Comparison of ENCODE assay signal across 2 cellular contexts in the genomic region with DNA sequence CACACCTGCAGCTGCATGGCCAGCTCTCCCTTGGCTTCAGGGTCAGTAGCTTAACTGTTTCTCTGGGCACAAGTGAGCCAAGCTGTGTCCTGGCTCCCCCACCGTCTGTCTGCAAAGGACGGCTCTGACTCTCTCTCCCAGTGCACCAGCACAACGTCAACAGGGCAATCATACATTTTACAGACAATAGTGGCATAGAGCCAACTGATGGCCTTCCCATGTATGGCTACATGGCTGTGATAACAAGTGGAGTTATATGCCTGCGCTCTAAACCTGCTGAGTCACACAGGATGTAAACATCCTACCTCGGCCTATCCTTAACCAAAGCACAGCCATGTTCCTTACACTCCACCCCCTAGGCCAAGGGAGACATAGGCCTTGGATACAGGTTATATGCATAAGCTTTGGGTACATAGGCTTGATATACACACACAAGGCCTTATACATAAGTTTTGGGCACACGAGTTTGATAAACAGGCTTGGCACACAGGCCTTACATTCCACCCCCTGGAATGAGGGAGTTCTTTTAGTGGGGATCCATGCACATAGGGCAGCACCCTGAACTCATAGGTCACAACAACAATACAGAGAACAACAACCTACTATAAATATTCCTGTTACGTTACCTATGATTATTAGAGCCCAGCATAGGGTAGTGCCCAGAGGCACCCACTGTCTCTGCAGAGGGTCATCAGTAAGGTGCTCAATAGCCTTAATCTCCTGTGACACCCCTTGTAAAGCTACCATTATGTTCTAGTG.
TF ChIP-seq lines count a peak whose summit lies in the region.

No MANE protein-coding gene starts in this region.

TF ChIP-seq in K562, 482 proteins besides CTCF, POLR2A, EP300 and RAD21 (continued from another document and continues in another):
- TF ChIP-seq ZNF134 (CRISPR knock-in tag; conservative IDR thresholded peaks at IDR 0.05) (peak; percentile 90), MAFK (IDR thresholded peaks at IDR 0.05; ENCODE audit: low read length) (peak; percentile 77), ELK3 (CRISPR knock-in tag; IDR thresholded peaks at IDR 0.05) (peak; percentile 94), DIDO1 (tag; IDR thresholded peaks at IDR 0.05; ENCODE audit: low read depth) (peak; percentile 98), SP2 (IDR thresholded peaks at IDR 0.05; ENCODE audit: extremely low read depth, low read depth, low read length, poor library complexity, severe bottlenecking) (no peak), ZNF212 (CRISPR knock-in tag; IDR thresholded peaks at IDR 0.05) (peak; percentile 96), LARP7 (IDR thresholded peaks at IDR 0.05) (no peak), SAFB2 (IDR thresholded peaks at IDR 0.05; ENCODE audit: borderline replicate concordance, low read depth, low read length, severe bottlenecking) (no peak), SOX6 (IDR thresholded peaks at IDR 0.05) (peak; percentile 82), ZKSCAN1 (IDR thresholded peaks at IDR 0.05; ENCODE audit: low read depth, low read length) (no peak), PTRF (tag; IDR thresholded peaks at IDR 0.05) (peak; percentile 99), POLR2G (IDR thresholded peaks at IDR 0.05; ENCODE audit: low read depth, low read length) (no peak), MIER1 (IDR thresholded peaks at IDR 0.05; ENCODE audit: low read depth) (no peak), CREB1 (IDR thresholded peaks at IDR 0.05) (peak; percentile 4; the same call in 1 of the 2 replicates), CREB1 (CRISPR knock-in tag; IDR thresholded peaks at IDR 0.05) (no peak), STAT5B (CRISPR knock-in tag; IDR thresholded peaks at IDR 0.05) (peak; percentile 90), GMEB1 (CRISPR knock-in tag; IDR thresholded peaks at IDR 0.05) (peak; percentile 81), CREM (IDR thresholded peaks at IDR 0.05; ENCODE audit: low read depth) (peak; percentile 28; the same call in 1 of the 2 replicates), JUN (IDR thresholded peaks at IDR 0.05; ENCODE audit: borderline replicate concordance, low read depth, low read length) (no peak), JUN (CRISPR knock-in tag; IDR thresholded peaks at IDR 0.05; ENCODE audit: borderline replicate concordance) (no peak), ZNF165 (CRISPR knock-in tag; IDR thresholded peaks at IDR 0.05; ENCODE audit: borderline replicate concordance) (peak; percentile 98), ZFP36 (IDR thresholded peaks at IDR 0.05; ENCODE audit: low read depth, low read length, partially characterized antibody) (peak; percentile 10), ZNF586 (CRISPR knock-in tag; conservative IDR thresholded peaks at IDR 0.05) (peak; percentile 92)
- TF ChIP-seq, protein P1, sequence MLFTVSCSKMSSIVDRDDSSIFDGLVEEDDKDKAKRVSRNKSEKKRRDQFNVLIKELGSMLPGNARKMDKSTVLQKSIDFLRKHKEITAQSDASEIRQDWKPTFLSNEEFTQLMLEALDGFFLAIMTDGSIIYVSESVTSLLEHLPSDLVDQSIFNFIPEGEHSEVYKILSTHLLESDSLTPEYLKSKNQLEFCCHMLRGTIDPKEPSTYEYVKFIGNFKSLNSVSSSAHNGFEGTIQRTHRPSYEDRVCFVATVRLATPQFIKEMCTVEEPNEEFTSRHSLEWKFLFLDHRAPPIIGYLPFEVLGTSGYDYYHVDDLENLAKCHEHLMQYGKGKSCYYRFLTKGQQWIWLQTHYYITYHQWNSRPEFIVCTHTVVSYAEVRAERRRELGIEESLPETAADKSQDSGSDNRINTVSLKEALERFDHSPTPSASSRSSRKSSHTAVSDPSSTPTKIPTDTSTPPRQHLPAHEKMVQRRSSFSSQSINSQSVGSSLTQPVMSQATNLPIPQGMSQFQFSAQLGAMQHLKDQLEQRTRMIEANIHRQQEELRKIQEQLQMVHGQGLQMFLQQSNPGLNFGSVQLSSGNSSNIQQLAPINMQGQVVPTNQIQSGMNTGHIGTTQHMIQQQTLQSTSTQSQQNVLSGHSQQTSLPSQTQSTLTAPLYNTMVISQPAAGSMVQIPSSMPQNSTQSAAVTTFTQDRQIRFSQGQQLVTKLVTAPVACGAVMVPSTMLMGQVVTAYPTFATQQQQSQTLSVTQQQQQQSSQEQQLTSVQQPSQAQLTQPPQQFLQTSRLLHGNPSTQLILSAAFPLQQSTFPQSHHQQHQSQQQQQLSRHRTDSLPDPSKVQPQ (CRISPR knock-in tag; IDR thresholded peaks at IDR 0.05; ENCODE audit: borderline replicate concordance), result peak; percentile 84; the same call in 1 of the 2 replicates
- TF ChIP-seq, protein P2, sequence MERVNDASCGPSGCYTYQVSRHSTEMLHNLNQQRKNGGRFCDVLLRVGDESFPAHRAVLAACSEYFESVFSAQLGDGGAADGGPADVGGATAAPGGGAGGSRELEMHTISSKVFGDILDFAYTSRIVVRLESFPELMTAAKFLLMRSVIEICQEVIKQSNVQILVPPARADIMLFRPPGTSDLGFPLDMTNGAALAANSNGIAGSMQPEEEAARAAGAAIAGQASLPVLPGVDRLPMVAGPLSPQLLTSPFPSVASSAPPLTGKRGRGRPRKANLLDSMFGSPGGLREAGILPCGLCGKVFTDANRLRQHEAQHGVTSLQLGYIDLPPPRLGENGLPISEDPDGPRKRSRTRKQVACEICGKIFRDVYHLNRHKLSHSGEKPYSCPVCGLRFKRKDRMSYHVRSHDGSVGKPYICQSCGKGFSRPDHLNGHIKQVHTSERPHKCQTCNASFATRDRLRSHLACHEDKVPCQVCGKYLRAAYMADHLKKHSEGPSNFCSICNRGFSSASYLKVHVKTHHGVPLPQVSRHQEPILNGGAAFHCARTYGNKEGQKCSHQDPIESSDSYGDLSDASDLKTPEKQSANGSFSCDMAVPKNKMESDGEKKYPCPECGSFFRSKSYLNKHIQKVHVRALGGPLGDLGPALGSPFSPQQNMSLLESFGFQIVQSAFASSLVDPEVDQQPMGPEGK (CRISPR knock-in tag; IDR thresholded peaks at IDR 0.05; ENCODE audit: borderline replicate concordance), result peak; percentile 93; the same call in 1 of the 2 replicates
- TF ChIP-seq, protein P3, sequence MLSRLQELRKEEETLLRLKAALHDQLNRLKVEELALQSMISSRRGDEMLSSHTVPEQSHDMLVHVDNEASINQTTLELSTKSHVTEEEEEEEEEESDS (CRISPR knock-in tag; IDR thresholded peaks at IDR 0.05), result peak; percentile 70

TF ChIP-seq in HepG2, 621 proteins besides CTCF, POLR2A, EP300 and RAD21 (continued from another document):
- TF ChIP-seq SMAD9 (CRISPR knock-in tag; IDR thresholded peaks at IDR 0.05) (no peak), ZFP37 (CRISPR knock-in tag; IDR thresholded peaks at IDR 0.05; ENCODE audit: borderline replicate concordance) (no peak), ZNF670 (CRISPR knock-in tag; IDR thresholded peaks at IDR 0.05; ENCODE audit: borderline replicate concordance) (no peak), ELK4 (CRISPR knock-in tag; IDR thresholded peaks at IDR 0.05; ENCODE audit: borderline replicate concordance) (no peak), GATAD2A (CRISPR knock-in tag; IDR thresholded peaks at IDR 0.05) (peak; percentile 45; the same call in 1 of the 2 replicates), ZNF432 (CRISPR knock-in tag; IDR thresholded peaks at IDR 0.05; ENCODE audit: borderline replicate concordance) (no peak), ZNF781 (CRISPR knock-in tag; IDR thresholded peaks at IDR 0.05; ENCODE audit: borderline replicate concordance, not compliant biosample characterization) (no peak), ZNF350 (CRISPR knock-in tag; IDR thresholded peaks at IDR 0.05; ENCODE audit: borderline replicate concordance, low read depth) (no peak), PRDM4 (CRISPR knock-in tag; IDR thresholded peaks at IDR 0.05; ENCODE audit: borderline replicate concordance) (no peak), ZNF772 (CRISPR knock-in tag; IDR thresholded peaks at IDR 0.05) (no peak), ZSCAN9 (CRISPR knock-in tag; IDR thresholded peaks at IDR 0.05; ENCODE audit: borderline replicate concordance) (no peak)
